ENCODE assay signal across 8 cellular contexts in genomic region chr9:71909887-71910601, GRCh38. TPM values are rescaled to one million over a fixed set of nuclear protein-coding genes. Genes with fewer than 3 reads are reported as not detected.
DNase-seq lines count a peak whose midpoint lies in the region; ATAC-seq, FAIRE-seq and TF ChIP-seq lines count a peak whose summit lies in the region.

No MANE protein-coding gene starts in this region.

- ATAC-seq in GM19438 (IDR thresholded peaks at IDR 0.05; ENCODE audit: low read depth, unreplicated experiment), result peak; percentile 2

- peak overlapping the region; percentile 90 to 100 (median 97) for H3K9ac ChIP-seq in BLaER1 treated with 17β-estradiol and CSF1 and Interleukin-3, amounts not matched to agents 10 nM and 100 nM
- peak overlapping the region; percentile 82 to 85 for H3K9ac ChIP-seq in kidney (ENCODE audit: low read length in 2 of 2)

- peaks cover 9 to 19% (median 15%) of the 10 kb centered on the region in 11 experiments; a peak in 18 of 22 replicates for H3K36me3 ChIP-seq in BLaER1 treated with 17β-estradiol and CSF1 and Interleukin-3, amounts not matched to agents 10 nM and 100 nM
- no peaks in the 10 kb centered on the region for H3K36me3 ChIP-seq in kidney (ENCODE audit: control insufficient read depth in 1 of 2, insufficient read depth in 2 of 2, low read length in 2 of 2)

- intact Hi-C loops in kidney (cut with DNase I), result no loop called here

- H3K27me3 ChIP-seq in BLaER1 treated with 17β-estradiol and CSF1 and Interleukin-3, amounts not matched to agents 10 nM and 100 nM, result no peaks in the 10 kb centered on the region

- TF ChIP-seq CTCF in choroid plexus epithelial cell (conservative IDR thresholded peaks at IDR 0.05; ENCODE audit: low read depth, low read length) (no peak), kidney (IDR thresholded peaks at IDR 0.05; ENCODE audit: borderline replicate concordance, extremely low read depth, insufficient read depth) (no peak)

- H3K9me3 ChIP-seq in BLaER1 treated with 17β-estradiol and CSF1 and Interleukin-3, amounts not matched to agents 10 nM and 100 nM (replicated peaks in 1 of 11), result no peaks in the 10 kb centered on the region
- no peaks in the 10 kb centered on the region for H3K9me3 ChIP-seq in kidney (ENCODE audit: control insufficient read depth in 1 of 2, low read length in 2 of 2)

- peaks cover 41 to 59% (median 54%) of the 10 kb centered on the region in 10 experiments for H3K4me1 ChIP-seq in BLaER1 treated with 17β-estradiol and CSF1 and Interleukin-3, amounts not matched to agents 10 nM and 100 nM
- peaks cover 0 to 4% of the 10 kb centered on the region in 2 donors for H3K4me1 ChIP-seq in kidney (ENCODE audit: control insufficient read depth in 1 of 2, insufficient read depth in 1 of 2, low read depth in 1 of 2, low read length in 2 of 2)

- H4K20me1 ChIP-seq in BLaER1 treated with 17β-estradiol and CSF1 and Interleukin-3, amounts not matched to agents 10 nM and 100 nM, result peaks cover 44 to 87% (median 77%) of the 10 kb centered on the region in 11 experiments; a peak in 21 of 22 replicates

- peak overlapping the region; percentile 78 to 99 (median 93); a peak in 20 of 22 replicates for H3K4me2 ChIP-seq in BLaER1 treated with 17β-estradiol and CSF1 and Interleukin-3, amounts not matched to agents 10 nM and 100 nM

- no peak for FAIRE-seq in kidney (lab: Jason Lieb, UNC)

- DNase-seq in KG1 (lab: John Stamatoyannopoulos, UW) (peak; percentile 28), UCSD-AML1 (lab: John Stamatoyannopoulos, UW; ENCODE audit: unreplicated experiment) (peak; percentile 61), choroid plexus epithelial cell (ENCODE audit: low read depth) (peak; percentile 37), kidney (no peak), AML-193 (lab: John Stamatoyannopoulos, UW) (no peak)
- peak; percentile 33 for DNase-seq in stimulated activated CD4-positive, alpha-beta T cell treated with anti-CD3 and anti-CD28 coated beads, Interleukin-12 subunit alpha, Interleukin-12 subunit beta, amount 100 ng/mL, for 4 hours

- peak overlapping the region; percentile 82 to 100 (median 92) for H3K4me3 ChIP-seq in BLaER1 treated with 17β-estradiol and CSF1 and Interleukin-3, amounts not matched to agents 10 nM and 100 nM
- H3K4me3 ChIP-seq in choroid plexus epithelial cell (ENCODE audit: low read depth, low read length), result peak overlapping the region; percentile 90
- H3K4me3 ChIP-seq in kidney (ENCODE audit: low read length in 2 of 2), result peak overlapping the region; percentile 83 to 93

- peak overlapping the region; percentile 88 to 99 (median 95) for H3K27ac ChIP-seq in BLaER1 treated with 17β-estradiol and CSF1 and Interleukin-3, amounts not matched to agents 10 nM and 100 nM
- peak overlapping the region; percentile 66 to 81 for H3K27ac ChIP-seq in kidney (ENCODE audit: low read depth in 2 of 2, low read length in 2 of 2)

RNA-seq across cellular contexts. Expression of gene ABHD17B, which starts 0.9 kb away (rescaled TPM):
- total RNA-seq in kidney, result 19.0 TPM
- polyA plus RNA-seq in kidney (ENCODE audit: insufficient read depth, low read depth, low replicate concordance), result 9.0 TPM

RNA-seq across cellular contexts. Expression of gene C9orf85, which starts 1.4 kb away (rescaled TPM):
- 8.1 TPM for total RNA-seq in kidney
- polyA plus RNA-seq in kidney (ENCODE audit: insufficient read depth, low read depth, low replicate concordance), result 7.0 TPM

Comparison
In these comparisons a context has a peak if more than half of its experiments do, and no peak if none do; other contexts are left out.
1. DNase-seq: peak in KG1 (single experiment), UCSD-AML1 (single experiment), choroid plexus epithelial cell (single experiment) and stimulated activated CD4-positive, alpha-beta T cell treated with anti-CD3 and anti-CD28 coated beads, Interleukin-12 subunit alpha, Interleukin-12 subunit beta, amount 100 ng/mL, for 4 hours (single experiment); none in kidney (single experiment) and AML-193 (0 of 2).
2. Peak in every context shown above with its lines, with median percentiles within 50 percentile points of each other: H3K4me3 ChIP-seq.